Comparison of ENCODE assay signal across 23 cellular contexts in genomic region chr10:110574420-110574819, GRCh38. TPM values are rescaled to one million over a fixed set of nuclear protein-coding genes. Genes with fewer than 3 reads are reported as not detected.
A peak's percentile ranks its signal among the peaks of the same experiment; 100 is the strongest.
DNase-seq lines count a peak whose midpoint lies in the region; ATAC-seq and TF ChIP-seq lines count a peak whose summit lies in the region.
"Had no signal": no experiment of that assay in that cellular context is flagged by ENCODE, and none has a peak within 500 bp of the region (broad histone marks: within the 10 kb centered on the region; RNA-seq: fewer than 3 reads in every experiment).

No MANE protein-coding gene starts in this region.

- TF ChIP-seq POLR2A in suprapubic skin (IDR thresholded peaks at IDR 0.05), result no peak

- peak overlapping the region; percentile 36 for H3K27ac Mint-ChIP-seq in activated CD8-positive, alpha-beta T cell treated with anti-CD3 and anti-CD28 coated beads for 36 hours
- H3K27ac Mint-ChIP-seq: activated CD4-positive, alpha-beta T cell treated with anti-CD3 and anti-CD28 coated beads, Interleukin-2, amount 10 ng/mL, durations not matched to agents 7 days and 5 days; activated naive CD4-positive, alpha-beta T cell treated with anti-CD3 and anti-CD28 coated beads, Interleukin-2, amount 10 ng/mL, durations not matched to agents 7 days and 5 days had no signal

- peaks cover 49% of the 10 kb centered on the region for H3K4me1 Mint-ChIP-seq in activated CD8-positive, alpha-beta T cell treated with anti-CD3 and anti-CD28 coated beads for 36 hours (ENCODE audit: low read depth)

- POLR2A ChIA-PET in activated CD8-positive, alpha-beta T cell treated with anti-CD3 and anti-CD28 coated beads for 36 hours (lab: Charles Lee), result interaction anchor here (1.6 kb wide), 1 partner anchor 13 kb away, joined by 5 read pairs; no protein-coding TSS in a partner anchor

- H3K27ac ChIP-seq in cardiac muscle cell (peak overlapping the region; percentile 5), right atrium auricular region (no peak overlapping the region), suprapubic skin (no peak overlapping the region)
- H3K27ac ChIP-seq: C4-2B, HL-60, psoas muscle, SJCRH30, vagina had no signal

- H3K4me1 ChIP-seq in cardiac muscle cell (ENCODE audit: low read depth) (peaks cover 17% of the 10 kb centered on the region), right atrium auricular region (peaks cover 0 to 31% of the 10 kb centered on the region in 2 donors), suprapubic skin (peaks cover 15% of the 10 kb centered on the region)

- intact Hi-C loops in activated CD8-positive, alpha-beta T cell treated with anti-CD3 and anti-CD28 coated beads for 36 hours (cut with micrococcal nuclease), result no loop called here
- intact Hi-C loops in left cardiac atrium (cut with DNase I), result no loop called here

- H3K4me3 ChIP-seq in cardiac muscle cell (no peak overlapping the region), right atrium auricular region (no peak overlapping the region), suprapubic skin (no peak overlapping the region)
- H3K4me3 ChIP-seq: mucosa of descending colon, psoas muscle, SJCRH30, smooth muscle cell, vagina had no signal

- WGBS in suprapubic skin, result 87% methylated on average over 5 of the region's 5 CpGs

- H3K4me3 Mint-ChIP-seq in activated CD8-positive, alpha-beta T cell treated with anti-CD3 and anti-CD28 coated beads for 36 hours, result no peak overlapping the region
- H3K4me3 Mint-ChIP-seq: activated CD4-positive, alpha-beta T cell treated with anti-CD3 and anti-CD28 coated beads, Interleukin-2, amount 10 ng/mL, durations not matched to agents 7 days and 5 days; activated naive CD4-positive, alpha-beta T cell treated with anti-CD3 and anti-CD28 coated beads, Interleukin-2, amount 10 ng/mL, durations not matched to agents 7 days and 5 days had no signal

- ATAC-seq in activated CD8-positive, alpha-beta T cell treated with anti-CD3 and anti-CD28 coated beads for 36 hours, result no peak
- peak; percentile 23 to 27 for ATAC-seq in left cardiac atrium
- ATAC-seq: effector memory CD8-positive, alpha-beta T cell; mucosa of descending colon had no signal

- no peaks in the 10 kb centered on the region for H3K27me3 ChIP-seq in cardiac muscle cell
- no peaks in the 10 kb centered on the region for H3K27me3 ChIP-seq in right atrium auricular region
- no peaks in the 10 kb centered on the region for H3K27me3 ChIP-seq in suprapubic skin
- H3K27me3 ChIP-seq: SJCRH30, vagina had no signal

- no peak for TF ChIP-seq EP300 in suprapubic skin (IDR thresholded peaks at IDR 0.05)

- no peaks in the 10 kb centered on the region for H3K27me3 Mint-ChIP-seq in activated CD8-positive, alpha-beta T cell treated with anti-CD3 and anti-CD28 coated beads for 36 hours
- H3K27me3 Mint-ChIP-seq: activated CD4-positive, alpha-beta T cell treated with anti-CD3 and anti-CD28 coated beads, Interleukin-2, amount 10 ng/mL, durations not matched to agents 7 days and 5 days; activated naive CD4-positive, alpha-beta T cell treated with anti-CD3 and anti-CD28 coated beads, Interleukin-2, amount 10 ng/mL, durations not matched to agents 7 days and 5 days; effector memory CD8-positive, alpha-beta T cell; IgD-negative memory B cell had no signal

- DNase-seq in cardiac muscle cell (ENCODE audit: low read depth in 1 of 2, low spot score in 1 of 2) (peak in 1 of 2 donors; percentile 13), right atrium auricular region (ENCODE audit: low spot score) (no peak), left cardiac atrium (no peak), suprapubic skin (ENCODE audit: low spot score in 2 of 2) (no peak), NCI-H1417 treated with DMSO at 0.1 percent for 48 hours (lab: John Stamatoyannopoulos, UW) (no peak), NCI-H82 treated with DMSO at 0.1 percent for 48 hours (lab: John Stamatoyannopoulos, UW; ENCODE audit: unreplicated experiment) (no peak)
- no peak for DNase-seq in activated CD8-positive, alpha-beta T cell treated with anti-CD3 and anti-CD28 coated beads for 36 hours
- DNase-seq in activated CD4-positive, alpha-beta T cell treated with anti-CD3 and anti-CD28 coated beads, Interleukin-2, amount 50 U/mL, for 4 hours, result no peak
- DNase-seq: activated CD4-positive, alpha-beta T cell treated with anti-CD3 and anti-CD28 coated beads, Interleukin-2, amount 10 ng/mL, durations not matched to agents 7 days and 5 days; activated naive CD4-positive, alpha-beta T cell treated with anti-CD3 and anti-CD28 coated beads, Interleukin-2, amount 10 ng/mL, durations not matched to agents 7 days and 5 days; effector memory CD8-positive, alpha-beta T cell; GDM1; glutamatergic neuron; mucosa of descending colon; NCI-H69; psoas muscle; SJCRH30; stimulated activated CD4-positive, alpha-beta T cell treated with anti-CD3 and anti-CD28 coated beads, Interleukin-2, amount 100 ng/mL, for 48 hours had no signal

- H3K36me3 ChIP-seq in cardiac muscle cell (peaks cover 36% of the 10 kb centered on the region), right atrium auricular region (peaks cover 27% of the 10 kb centered on the region), suprapubic skin (peaks cover 24% of the 10 kb centered on the region)

- H3K36me3 Mint-ChIP-seq in activated CD8-positive, alpha-beta T cell treated with anti-CD3 and anti-CD28 coated beads for 36 hours (ENCODE audit: low read depth), result peaks cover 40% of the 10 kb centered on the region

- H3K9me3 ChIP-seq in cardiac muscle cell (ENCODE audit: low read depth) (no peaks in the 10 kb centered on the region), right atrium auricular region (no peaks in the 10 kb centered on the region), suprapubic skin (no peaks in the 10 kb centered on the region)
- H3K9me3 ChIP-seq: mucosa of descending colon, psoas muscle, SJCRH30, vagina had no signal

- CTCF ChIA-PET in activated CD8-positive, alpha-beta T cell treated with anti-CD3 and anti-CD28 coated beads for 36 hours (lab: Charles Lee), result interaction anchor here (1.0 kb wide), 1 partner anchor 8 kb away, joined by 3 read pairs; no protein-coding TSS in a partner anchor

- H3K9me3 Mint-ChIP-seq in activated CD8-positive, alpha-beta T cell treated with anti-CD3 and anti-CD28 coated beads for 36 hours, result no peaks in the 10 kb centered on the region
- H3K9me3 Mint-ChIP-seq: activated CD4-positive, alpha-beta T cell treated with anti-CD3 and anti-CD28 coated beads, Interleukin-2, amount 10 ng/mL, durations not matched to agents 7 days and 5 days; activated naive CD4-positive, alpha-beta T cell treated with anti-CD3 and anti-CD28 coated beads, Interleukin-2, amount 10 ng/mL, durations not matched to agents 7 days and 5 days; effector memory CD8-positive, alpha-beta T cell; IgD-negative memory B cell had no signal

- TF ChIP-seq CTCF in cardiac muscle cell (IDR thresholded peaks at IDR 0.05; ENCODE audit: low read depth, low read length) (no peak), right atrium auricular region (IDR thresholded peaks at IDR 0.05) (no peak), suprapubic skin (IDR thresholded peaks at IDR 0.05) (no peak)
- no peak for TF ChIP-seq CTCF in activated CD8-positive, alpha-beta T cell treated with anti-CD3 and anti-CD28 coated beads for 36 hours (IDR thresholded peaks at IDR 0.05)

RNA-seq across cellular contexts. Expression of gene SMC3, which starts 6.9 kb away (rescaled TPM):
- total RNA-seq in cardiac muscle cell (21.6 and 40.7 TPM in 2 replicates), right atrium auricular region (10 to 100 TPM; 18.1 to 18.3 TPM), left cardiac atrium (10 to 100 TPM; 23.8 to 24.4 TPM), suprapubic skin (10 to 100 TPM; 18.9 to 33.5 (median 23.3) TPM)
- 81.5 and 122 TPM in 2 replicates for polyA plus RNA-seq in cardiac muscle cell
- total RNA-seq in activated CD8-positive, alpha-beta T cell treated with anti-CD3 and anti-CD28 coated beads for 36 hours, result 10 to 100 TPM; 69.7 to 71.2 TPM
